ENCODE assay signal across 26 cellular contexts in the genomic region with DNA sequence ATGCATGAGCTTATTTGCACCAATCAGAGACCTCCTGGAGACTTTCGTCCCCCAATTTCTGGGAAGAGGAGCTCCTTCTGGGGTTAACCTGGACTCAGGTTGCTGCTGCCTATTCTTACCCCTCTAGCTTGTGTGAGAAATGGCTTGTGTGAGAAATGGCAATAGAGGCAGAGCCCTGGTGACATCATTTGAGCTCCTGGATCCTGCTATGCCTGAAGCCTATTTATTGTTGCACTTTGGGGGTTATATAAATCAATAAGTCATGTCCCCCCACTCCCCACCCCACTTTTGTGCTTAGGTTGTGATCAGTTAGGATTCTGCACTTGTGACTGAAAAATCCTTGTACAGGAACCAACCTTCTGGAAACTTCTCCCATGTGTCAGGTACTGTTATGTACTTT.
"Had no signal": no experiment of that assay in that cellular context is flagged by ENCODE, and none has a peak within 500 bp of the region (broad histone marks: within the 10 kb centered on the region; RNA-seq: fewer than 3 reads in every experiment).

No MANE protein-coding gene starts in this region.

- H3K4me1 ChIP-seq: lower lobe of right lung, pancreas, prostate gland, upper lobe of right lung had no signal

- H3K4me1 Mint-ChIP-seq: immature natural killer cell; nephron; stimulated activated effector memory CD8-positive, alpha-beta T cell treated with anti-CD3 and anti-CD28 coated beads, Interleukin-12 subunit alpha, Interleukin-12 subunit beta, amount 100 ng/mL, for 72 hours had no signal

- H3K36me3 ChIP-seq: left lung, lower lobe of right lung, pancreas, prostate gland, sigmoid colon, spleen, transverse colon, upper lobe of right lung had no signal

- H3K27me3 ChIP-seq: pancreas had no signal

- H3K27ac ChIP-seq: left lung, lower lobe of right lung, pancreas, prostate gland, sigmoid colon, spleen, transverse colon, upper lobe of right lung had no signal

- H3K9me3 ChIP-seq: left lung, lower lobe of right lung, pancreas, prostate gland, sigmoid colon, spleen, transverse colon, upper lobe of right lung had no signal

- DNase-seq: hypothalamus; immature natural killer cell; kidney; left colon; left lung; lower lobe of right lung; mammary epithelial cell; mesenchymal stem cell; naive thymus-derived CD8-positive, alpha-beta T cell; nucleus accumbens; pancreas; posterior cingulate gyrus; retina; right cardiac atrium; sigmoid colon; small intestine; spleen; stimulated activated CD4-positive, alpha-beta T cell treated with anti-CD3 and anti-CD28 coated beads, Interleukin-4, amount 100 ng/mL, for 24 hours; stimulated activated naive CD4-positive, alpha-beta T cell; transverse colon; upper lobe of right lung had no signal

- H3K4me3 Mint-ChIP-seq: neural crest cell; stimulated activated naive CD8-positive, alpha-beta T cell treated with anti-CD3 and anti-CD28 coated beads, Interleukin-15, Interleukin-2, amounts not matched to agents 100 ng/mL and 50 ng/mL, for 24 hours had no signal

- H3K27ac Mint-ChIP-seq: immature natural killer cell; naive thymus-derived CD8-positive, alpha-beta T cell; nephron; stimulated activated effector memory CD8-positive, alpha-beta T cell treated with anti-CD3 and anti-CD28 coated beads, Interleukin-12 subunit alpha, Interleukin-12 subunit beta, amount 100 ng/mL, for 72 hours; stimulated activated naive CD8-positive, alpha-beta T cell treated with anti-CD3 and anti-CD28 coated beads, Interleukin-15, Interleukin-2, amounts not matched to agents 100 ng/mL and 50 ng/mL, for 24 hours had no signal

- ATAC-seq: left colon; left lung; lower lobe of right lung; naive thymus-derived CD8-positive, alpha-beta T cell; right cardiac atrium; stimulated activated effector memory CD8-positive, alpha-beta T cell treated with anti-CD3 and anti-CD28 coated beads, Interleukin-12 subunit alpha, Interleukin-12 subunit beta, amount 100 ng/mL, for 72 hours; upper lobe of right lung had no signal

- H3K36me3 Mint-ChIP-seq: immature natural killer cell; naive thymus-derived CD8-positive, alpha-beta T cell; stimulated activated effector memory CD8-positive, alpha-beta T cell treated with anti-CD3 and anti-CD28 coated beads, Interleukin-12 subunit alpha, Interleukin-12 subunit beta, amount 100 ng/mL, for 72 hours had no signal

- H3K9me3 Mint-ChIP-seq: immature natural killer cell; naive thymus-derived CD8-positive, alpha-beta T cell; neural crest cell; stimulated activated effector memory CD8-positive, alpha-beta T cell treated with anti-CD3 and anti-CD28 coated beads, Interleukin-12 subunit alpha, Interleukin-12 subunit beta, amount 100 ng/mL, for 72 hours; stimulated activated naive CD8-positive, alpha-beta T cell treated with anti-CD3 and anti-CD28 coated beads, Interleukin-15, Interleukin-2, amounts not matched to agents 100 ng/mL and 50 ng/mL, for 24 hours had no signal

- H3K4me3 ChIP-seq: left lung, lower lobe of right lung, pancreas, prostate gland, sigmoid colon, transverse colon, upper lobe of right lung had no signal
